10 cellular contexts compared by ENCODE assay signal in the genomic region with DNA sequence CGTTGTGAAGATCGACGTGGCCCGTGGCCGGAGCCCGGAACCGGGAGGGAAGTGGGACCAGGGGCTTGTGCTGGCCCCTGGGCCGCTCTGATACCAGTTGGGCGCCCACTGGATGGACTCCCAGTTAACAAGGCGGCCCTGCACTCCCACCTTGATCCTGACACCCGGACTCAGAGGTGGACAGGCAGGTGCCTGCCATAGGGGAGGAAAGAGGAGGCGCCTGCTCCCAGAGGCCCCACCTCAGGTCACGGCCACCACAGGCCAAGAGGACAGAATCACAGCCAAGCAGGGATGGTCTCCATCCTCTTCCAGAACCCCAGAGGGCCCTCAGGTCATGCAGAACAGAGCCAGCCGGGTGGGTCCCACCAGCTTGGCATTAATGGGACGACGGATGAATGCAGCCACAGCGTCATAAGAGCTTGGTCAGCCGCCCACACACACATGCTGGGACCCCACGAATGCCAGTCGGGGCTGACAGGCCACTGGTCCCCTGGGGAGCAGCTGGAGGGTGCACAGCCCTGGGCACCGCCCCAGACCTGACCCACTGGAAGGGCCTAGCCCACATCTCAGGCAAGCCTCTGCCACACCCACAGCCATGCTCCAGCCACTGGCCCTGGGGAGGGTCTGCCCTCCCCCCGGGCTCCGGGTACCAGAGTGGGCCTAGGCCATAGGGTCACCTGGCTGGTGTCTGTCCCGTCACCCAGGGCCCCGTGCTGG. TPM values are rescaled to one million over a fixed set of nuclear protein-coding genes. Genes with fewer than 3 reads are reported as not detected.
DNase-seq lines count a peak whose midpoint lies in the region; ATAC-seq and TF ChIP-seq lines count a peak whose summit lies in the region.
"Had no signal": no experiment of that assay in that cellular context is flagged by ENCODE, and none has a peak within 500 bp of the region (broad histone marks: within the 10 kb centered on the region; RNA-seq: fewer than 3 reads in every experiment).

No MANE protein-coding gene starts in this region.

- H2BK120ac ChIP-seq in IMR-90 (ENCODE audit: low read depth, low read length) (no peak overlapping the region), trophoblast cell (ENCODE audit: insufficient read depth, low read length, poor library complexity) (no peak overlapping the region)

- 97% methylated on average over 15 of the region's 25 CpGs; no CpG with 5 or more reads in 1 of the 2 experiments for whole genome bisulfite sequencing in IMR-90 (ENCODE audit: extremely low coverage in 2 of 2, insufficient read length in 1 of 2), 2 experiments
- no CpG with 5 or more reads among the region's 25 CpGs for WGBS in trophoblast cell (ENCODE audit: extremely low coverage, insufficient coverage, insufficient read length)

- 0 out of 2 replicates have a peak, but pooled peaks cover 2% of the 10 kb centered on the region for H3K9me1 ChIP-seq in IMR-90 (ENCODE audit: insufficient read depth, low read length)

- POLR2A ChIA-PET in IMR-90 (lab: Charles Lee; ENCODE audit: unreplicated experiment) = no interaction called here

- H3K27me3 ChIP-seq in BLaER1 = no peaks in the 10 kb centered on the region
- H3K27me3 ChIP-seq in IMR-90 (ENCODE audit: control insufficient read depth, insufficient read depth, low read length) = no peaks in the 10 kb centered on the region
- H3K27me3 ChIP-seq in trophoblast cell (ENCODE audit: insufficient read depth, low read length) = no peaks in the 10 kb centered on the region

- in situ Hi-C loops in IMR-90 (cut with MboI; ENCODE audit: low sequenced_read_pairs) = no loop called here

- H3K9ac ChIP-seq in BLaER1 (peak overlapping the region; percentile 98; the same call in 1 of the 2 replicates), IMR-90 (ENCODE audit: low read depth, low read length) (no peak overlapping the region), trophoblast cell (ENCODE audit: low read length) (no peak overlapping the region)

- H2BK20ac ChIP-seq in IMR-90 (ENCODE audit: low read depth, low read length) = no peak overlapping the region

- TF ChIP-seq POLR2A in IMR-90 (IDR thresholded peaks at IDR 0.05; ENCODE audit: low read depth, low read length) = no peak

- H3K18ac ChIP-seq in IMR-90 (ENCODE audit: low read depth, low read length) (no peak overlapping the region), trophoblast cell (ENCODE audit: low read length) (peak overlapping the region; percentile 33)

- no peak overlapping the region for H4K12ac ChIP-seq in trophoblast cell (ENCODE audit: low read depth, low read length)

- H3K4me1 ChIP-seq in BLaER1 (peaks cover 62% of the 10 kb centered on the region), IMR-90 (ENCODE audit: control insufficient read depth, insufficient read depth, low read length) (peaks cover 12% of the 10 kb centered on the region), trophoblast cell (ENCODE audit: control insufficient read depth in 1 of 2, insufficient read depth in 2 of 2, low read length in 2 of 2) (peaks cover 10 to 11% of the 10 kb centered on the region in 2 experiments)

- H2AK5ac ChIP-seq in IMR-90 (ENCODE audit: low read depth, low read length) = no peak overlapping the region
- no peak overlapping the region for H2AK5ac ChIP-seq in trophoblast cell (ENCODE audit: low read length)

- no peak overlapping the region for H2BK5ac ChIP-seq in IMR-90 (ENCODE audit: low read depth, low read length, poor library complexity, severe bottlenecking)
- no peak overlapping the region for H2BK5ac ChIP-seq in trophoblast cell (ENCODE audit: low read depth, low read length, poor library complexity)

- H3K4me3 ChIP-seq in BLaER1 = no peak overlapping the region
- H3K4me3 ChIP-seq in IMR-90 (ENCODE audit: insufficient read depth, low read depth, low read length) = no peak overlapping the region
- H3K4me3 ChIP-seq in trophoblast cell (ENCODE audit: low read depth, low read length) = no peak overlapping the region

- H3K23ac ChIP-seq in IMR-90 (ENCODE audit: low read depth, low read length) (0 out of 2 replicates have a peak overlapping the region, but pooled peaks have one; percentile 27), trophoblast cell (ENCODE audit: low read length) (no peak overlapping the region)

- TF ChIP-seq RAD21 in IMR-90 (IDR thresholded peaks at IDR 0.05; ENCODE audit: low read length) = no peak

- H3K36me3 ChIP-seq in BLaER1 (peaks cover 38% of the 10 kb centered on the region), IMR-90 (ENCODE audit: control insufficient read depth, insufficient read depth, low read length) (peaks cover 18% of the 10 kb centered on the region), trophoblast cell (ENCODE audit: control insufficient read depth in 1 of 2, insufficient read depth in 2 of 2, low read length in 2 of 2) (peaks cover 13 to 26% of the 10 kb centered on the region in 2 experiments)

- no peak for DNase-seq in IMR-90
- DNase-seq in trophoblast cell = no peak
- no peak for DNase-seq in activated effector memory CD4-positive, alpha-beta T cell treated with Interleukin-2 at 50 U/mL for 16 hours
- DNase-seq in putamen (ENCODE audit: low spot score) = no peak
- no peak for DNase-seq in NCI-H446 (lab: John Stamatoyannopoulos, UW)
- DNase-seq: activated effector memory CD4-positive, alpha-beta T cell treated with anti-CD3 and anti-CD28 coated beads, Interleukin-2, amount 50 U/mL, for 16 hours; NCI-H2171 treated with DMSO at 0.1 percent for 48 hours had no signal

- peak overlapping the region; percentile 6 for H2AFZ ChIP-seq in IMR-90 (replicated peaks; ENCODE audit: low read length, poor library complexity)
- H2AFZ ChIP-seq in trophoblast cell (ENCODE audit: insufficient read depth, low read length, poor library complexity) = peak overlapping the region; percentile 24

- H4K91ac ChIP-seq in IMR-90 (ENCODE audit: insufficient read depth, low read depth, low read length) (no peak overlapping the region), trophoblast cell (ENCODE audit: low read depth, low read length) (no peak overlapping the region)

- no peak for TF ChIP-seq CTCF in IMR-90 (conservative IDR thresholded peaks at IDR 0.05; ENCODE audit: low read depth, low read length)

- H2AK9ac ChIP-seq in IMR-90 (replicated peaks; ENCODE audit: low read depth, low read length, poor library complexity) = peak overlapping the region; percentile 78

- intact Hi-C loops in IMR-90 (cut with micrococcal nuclease) = no loop called here

- H3K4ac ChIP-seq in IMR-90 (ENCODE audit: low read depth, low read length) (no peak overlapping the region), trophoblast cell (ENCODE audit: low read depth, low read length) (peak overlapping the region; percentile 24)

- H4K5ac ChIP-seq in IMR-90 (ENCODE audit: low read depth, low read length) = no peak overlapping the region

- H2BK15ac ChIP-seq in IMR-90 (ENCODE audit: low read depth, low read length) = no peak overlapping the region

- no TSS peak for BruUV-seq in IMR-90 (replicated peaks; lab: Mats Ljungman, UMichigan)

- no peaks in the 10 kb centered on the region for H3K9me3 ChIP-seq in BLaER1
- no peaks in the 10 kb centered on the region for H3K9me3 ChIP-seq in IMR-90 (ENCODE audit: control insufficient read depth, insufficient read depth, low read length)
- H3K9me3 ChIP-seq in trophoblast cell (ENCODE audit: insufficient read depth, low read depth, low read length) = peaks cover 7% of the 10 kb centered on the region

- H3K27ac ChIP-seq in BLaER1 (peak overlapping the region; percentile 45; the same call in 1 of the 2 replicates), IMR-90 (ENCODE audit: insufficient read depth, low read length) (no peak overlapping the region), trophoblast cell (ENCODE audit: low read depth, low read length) (no peak overlapping the region)

- H3K4me2 ChIP-seq in BLaER1 = peak overlapping the region; percentile 100
- no peak overlapping the region for H3K4me2 ChIP-seq in IMR-90 (ENCODE audit: low read depth, low read length)
- no peak overlapping the region for H3K4me2 ChIP-seq in trophoblast cell (ENCODE audit: low read length)

- H2BK12ac ChIP-seq in trophoblast cell (ENCODE audit: low read length) = no peak overlapping the region

- no peak overlapping the region for H3K56ac ChIP-seq in IMR-90 (ENCODE audit: extremely low read depth, insufficient read depth, low read length)

- dilution Hi-C loops in IMR-90 (cut with HindIII; ENCODE audit: low sequenced_read_pairs, unreplicated experiment) = no loop called here

- H3K14ac ChIP-seq in IMR-90 (replicated peaks; ENCODE audit: low read depth, low read length) (no peak overlapping the region), trophoblast cell (ENCODE audit: low read length) (no peak overlapping the region)

- ATAC-seq in IMR-90 (ENCODE audit: low read depth) (no peak), esophagus mucosa (peak; percentile 27), HG02840 (IDR thresholded peaks at IDR 0.05; ENCODE audit: low FRiP score, unreplicated experiment) (no peak)

- H3K79me1 ChIP-seq in IMR-90 (ENCODE audit: low read depth in 1 of 2, low read length in 2 of 2) (peaks cover 12 to 54% of the 10 kb centered on the region in 2 experiments), trophoblast cell (ENCODE audit: low read length) (peaks cover 10% of the 10 kb centered on the region)

- H4K20me1 ChIP-seq in BLaER1 = peaks cover 52% of the 10 kb centered on the region
- peaks cover 40% of the 10 kb centered on the region for H4K20me1 ChIP-seq in IMR-90 (ENCODE audit: insufficient read depth, low read length)

- CTCF ChIA-PET in IMR-90 (lab: Yijun Ruan, JAX) = no interaction called here

- H4K8ac ChIP-seq in IMR-90 (ENCODE audit: low read depth in 2 of 2, low read length in 2 of 2) (no peak overlapping the region), trophoblast cell (ENCODE audit: low read depth, low read length) (no peak overlapping the region)

- peaks cover 14% of the 10 kb centered on the region for H3K79me2 ChIP-seq in trophoblast cell (ENCODE audit: control insufficient read depth, insufficient read depth, low read length, poor library complexity)

RNA-seq across cellular contexts. Expression of gene KLF16, which starts 9.6 kb away (rescaled TPM):
- total RNA-seq in IMR-90 (2012; rRNA removed) (0.90 and 1.7 TPM in 2 replicates), esophagus mucosa (23.4 TPM)
- 13.1 and 31.4 TPM in 2 replicates for polyA plus RNA-seq in IMR-90 (2012; rRNA removed)
- polyA plus RNA-seq in IMR-90 (2012; cell fraction: cytosol; rRNA removed) = 14.5 and 19.8 TPM in 2 replicates
- polyA plus RNA-seq in IMR-90 (2012; cell fraction: nucleus; rRNA removed; ENCODE audit: low replicate concordance) = 18.0 and 29.0 TPM in 2 replicates
- 18.5 and 21.1 TPM in 2 replicates for polyA plus RNA-seq in trophoblast cell (2013)

RNA-seq across cellular contexts. Expression of gene ABHD17A, which starts 12.3 kb away (rescaled TPM):
- total RNA-seq in IMR-90 (2012; rRNA removed) (31.9 and 37.8 TPM in 2 replicates), esophagus mucosa (50.9 TPM)
- 76.2 and 111 TPM in 2 replicates for polyA plus RNA-seq in IMR-90 (2012; rRNA removed)
- 52.5 and 129 TPM in 2 replicates for polyA plus RNA-seq in IMR-90 (2012; cell fraction: cytosol; rRNA removed)
- 86.9 and 244 TPM in 2 replicates for polyA plus RNA-seq in IMR-90 (2012; cell fraction: nucleus; rRNA removed; ENCODE audit: low replicate concordance)
- 55.3 and 58.0 TPM in 2 replicates for polyA plus RNA-seq in trophoblast cell (2013)

RNA-seq across cellular contexts. Expression of gene REXO1, which starts 24.7 kb away (rescaled TPM):
- 1.4 and 2.5 TPM in 2 replicates for total RNA-seq in IMR-90 (2012; rRNA removed)
- 39.2 and 63.7 TPM in 2 replicates for polyA plus RNA-seq in IMR-90 (2012; rRNA removed)
- 13.1 and 26.8 TPM in 2 replicates for polyA plus RNA-seq in IMR-90 (2012; cell fraction: cytosol; rRNA removed)
- 185 and 1,091 TPM in 2 replicates for polyA plus RNA-seq in IMR-90 (2012; cell fraction: nucleus; rRNA removed; ENCODE audit: low replicate concordance)
- total RNA-seq in esophagus mucosa = 16.9 TPM
- polyA plus RNA-seq in trophoblast cell (2013) = 24.5 and 26.8 TPM in 2 replicates

RNA-seq across cellular contexts. Expression of gene ADAT3, which starts 32.2 kb away (rescaled TPM):
- total RNA-seq in IMR-90 (2012; rRNA removed) (0.28 and 0.36 TPM in 2 replicates), esophagus mucosa (5.5 TPM)
- polyA plus RNA-seq in IMR-90 (2012; rRNA removed) = 2.8 and 3.6 TPM in 2 replicates
- polyA plus RNA-seq in IMR-90 (2012; cell fraction: cytosol; rRNA removed) = 2.5 and 5.0 TPM in 2 replicates
- 4.0 and 16.1 TPM in 2 replicates for polyA plus RNA-seq in IMR-90 (2012; cell fraction: nucleus; rRNA removed; ENCODE audit: low replicate concordance)
- 10.9 and 12.1 TPM in 2 replicates for polyA plus RNA-seq in trophoblast cell (2013)

RNA-seq across cellular contexts. Expression of gene SCAMP4, which starts 32.2 kb away (rescaled TPM):
- total RNA-seq in IMR-90 (2012; rRNA removed) (10.8 and 16.1 TPM in 2 replicates), esophagus mucosa (45.6 TPM)
- 24.0 and 28.1 TPM in 2 replicates for polyA plus RNA-seq in IMR-90 (2012; rRNA removed)
- polyA plus RNA-seq in IMR-90 (2012; cell fraction: cytosol; rRNA removed) = 24.9 and 55.9 TPM in 2 replicates
- polyA plus RNA-seq in IMR-90 (2012; cell fraction: nucleus; rRNA removed; ENCODE audit: low replicate concordance) = 46.2 and 111 TPM in 2 replicates
- polyA plus RNA-seq in trophoblast cell (2013) = 70.2 and 70.3 TPM in 2 replicates
